ENCODE assay signal across 1 cellular context in the genomic region with DNA sequence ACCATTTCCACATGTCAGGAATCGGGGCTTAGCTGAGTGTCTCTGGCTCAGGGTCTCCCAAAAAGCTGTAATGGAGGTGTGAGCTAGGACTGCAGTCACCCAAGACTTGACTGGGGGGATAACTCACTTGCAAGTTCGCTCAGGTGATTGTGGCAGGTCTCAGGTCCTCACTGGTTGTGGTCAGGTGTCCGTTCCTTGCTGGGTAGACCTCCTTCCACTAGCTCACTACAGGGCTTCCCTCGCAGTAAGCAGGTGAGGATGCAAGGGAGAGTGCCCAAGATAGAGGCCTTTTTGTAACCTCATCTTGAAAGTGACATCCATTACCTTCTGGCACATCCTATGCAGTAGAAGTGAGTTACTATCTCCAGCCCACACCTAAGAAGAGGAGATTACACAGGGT.
TF ChIP-seq lines count a peak whose summit lies in the region.

No MANE protein-coding gene starts in this region.

TF ChIP-seq in K562, 482 proteins besides CTCF, POLR2A, EP300 and RAD21:
- TF ChIP-seq MGA (IDR thresholded peaks at IDR 0.05) (no peak), GABPA (tag; conservative IDR thresholded peaks at IDR 0.05; ENCODE audit: low read depth) (no peak)
- TF ChIP-seq, protein P1, sequence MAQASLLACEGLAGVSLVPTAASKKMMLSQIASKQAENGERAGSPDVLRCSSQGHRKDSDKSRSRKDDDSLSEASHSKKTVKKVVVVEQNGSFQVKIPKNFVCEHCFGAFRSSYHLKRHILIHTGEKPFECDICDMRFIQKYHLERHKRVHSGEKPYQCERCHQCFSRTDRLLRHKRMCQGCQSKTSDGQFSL (CRISPR knock-in tag; IDR thresholded peaks at IDR 0.05) = no peak
- TF ChIP-seq, protein P1 (tag; IDR thresholded peaks at IDR 0.05) = no peak
